1 cellular context compared by ENCODE assay signal in genomic region chr21:36235058-36235582, GRCh38.
TF ChIP-seq lines count a peak whose summit lies in the region.

No MANE protein-coding gene starts in this region.

TF ChIP-seq in HepG2, 621 proteins besides CTCF, POLR2A, EP300 and RAD21 (continued from another document and continues in another):
- TF ChIP-seq ZBTB40 (IDR thresholded peaks at IDR 0.05) (no peak), ZBTB40 (CRISPR knock-in tag; IDR thresholded peaks at IDR 0.05) (no peak), ZBTB42 (CRISPR knock-in tag; IDR thresholded peaks at IDR 0.05) (no peak), ZNF335 (CRISPR knock-in tag; IDR thresholded peaks at IDR 0.05) (0 out of 2 replicates have a peak, but pooled peaks have one; percentile 37), SMARCC2 (IDR thresholded peaks at IDR 0.05) (no peak), HOXA7 (CRISPR knock-in tag; IDR thresholded peaks at IDR 0.05) (no peak), PAX8 (CRISPR knock-in tag; IDR thresholded peaks at IDR 0.05; ENCODE audit: borderline replicate concordance) (no peak), ZSCAN31 (CRISPR knock-in tag; IDR thresholded peaks at IDR 0.05; ENCODE audit: low read depth) (peak; percentile 58; the same call in 1 of the 2 replicates), DNMT3B (CRISPR knock-in tag; conservative IDR thresholded peaks at IDR 0.05) (no peak), SALL1 (CRISPR knock-in tag; IDR thresholded peaks at IDR 0.05) (peak; percentile 82), ZFP36L2 (CRISPR knock-in tag; IDR thresholded peaks at IDR 0.05) (no peak), ZBTB43 (CRISPR knock-in tag; conservative IDR thresholded peaks at IDR 0.05) (peak; percentile 56; the same call in 1 of the 2 replicates), POLR2AphosphoS5 (IDR thresholded peaks at IDR 0.05; ENCODE audit: low read depth, low read length) (no peak), ZNF792 (CRISPR knock-in tag; IDR thresholded peaks at IDR 0.05) (peak; percentile 81), FOXA1 (IDR thresholded peaks at IDR 0.05) (no peak), FOXA1 (CRISPR knock-in tag; IDR thresholded peaks at IDR 0.05) (peak; percentile 95), ZNF350 (CRISPR knock-in tag; IDR thresholded peaks at IDR 0.05; ENCODE audit: borderline replicate concordance, low read depth) (peak; percentile 64; the same call in 1 of the 2 replicates), SIX1 (CRISPR knock-in tag; IDR thresholded peaks at IDR 0.05; ENCODE audit: borderline replicate concordance) (peak; percentile 80; the same call in 1 of the 2 replicates), MEIS2 (CRISPR knock-in tag; IDR thresholded peaks at IDR 0.05) (peak; percentile 89), E2F2 (CRISPR knock-in tag; IDR thresholded peaks at IDR 0.05; ENCODE audit: borderline replicate concordance) (no peak), ZGPAT (CRISPR knock-in tag; IDR thresholded peaks at IDR 0.05) (peak; percentile 83), ZNF207 (IDR thresholded peaks at IDR 0.05; ENCODE audit: borderline replicate concordance) (no peak), PATZ1 (CRISPR knock-in tag; IDR thresholded peaks at IDR 0.05) (peak; percentile 82), MEIS1 (CRISPR knock-in tag; IDR thresholded peaks at IDR 0.05; ENCODE audit: borderline replicate concordance) (no peak), ZHX2 (IDR thresholded peaks at IDR 0.05; ENCODE audit: low read depth) (no peak; the same call in 1 of the 2 replicates), ZHX2 (CRISPR knock-in tag; IDR thresholded peaks at IDR 0.05; ENCODE audit: borderline replicate concordance) (no peak), ATF2 (CRISPR knock-in tag; IDR thresholded peaks at IDR 0.05) (peak; percentile 83), SMAD1 (CRISPR knock-in tag; IDR thresholded peaks at IDR 0.05; ENCODE audit: borderline replicate concordance, low read depth) (no peak), ZNF577 (CRISPR knock-in tag; IDR thresholded peaks at IDR 0.05; ENCODE audit: borderline replicate concordance, low read depth) (no peak), ERF (CRISPR knock-in tag; IDR thresholded peaks at IDR 0.05) (peak; percentile 89), GPBP1L1 (CRISPR knock-in tag; IDR thresholded peaks at IDR 0.05) (no peak), GPN1 (CRISPR knock-in tag; IDR thresholded peaks at IDR 0.05; ENCODE audit: borderline replicate concordance) (no peak), ZNF282 (IDR thresholded peaks at IDR 0.05; ENCODE audit: partially characterized antibody) (no peak), ZNF382 (CRISPR knock-in tag; IDR thresholded peaks at IDR 0.05; ENCODE audit: borderline replicate concordance) (no peak), JUND (CRISPR knock-in tag; IDR thresholded peaks at IDR 0.05) (no peak), PHF21A (CRISPR knock-in tag; IDR thresholded peaks at IDR 0.05) (peak; percentile 90)
